In genomic region chr1:201468844-201469644, GRCh38 we compare ENCODE assay signal across 8 cellular contexts. TPM values are rescaled to one million over a fixed set of nuclear protein-coding genes. Genes with fewer than 3 reads are reported as not detected.
DNase-seq lines count a peak whose midpoint lies in the region; ATAC-seq and TF ChIP-seq lines count a peak whose summit lies in the region.

Gene PHLDA3, minus strand, starts transcription at chr1:201469188. Its CDS starts 402 bp downstream, at chr1:201468786.

- no peaks in the 10 kb centered on the region for H3K9me3 ChIP-seq in IMR-90 (ENCODE audit: control insufficient read depth, insufficient read depth, low read length)
- no peaks in the 10 kb centered on the region for H3K9me3 ChIP-seq in RWPE2 (ENCODE audit: severe bottlenecking)
- no peaks in the 10 kb centered on the region for H3K9me3 ChIP-seq in psoas muscle

- peak within 1 kb of the TSS; percentile 83 for H3K4me2 ChIP-seq in IMR-90 (ENCODE audit: low read depth, low read length)

- POLR2A ChIA-PET in IMR-90 (lab: Charles Lee; ENCODE audit: unreplicated experiment) = interaction anchor here (0.6 to 2.1 kb wide), 5 partner anchors 12 to 303 kb away, joined by 3 to 7 read pairs (median 5); partner anchors contain the start of gene CSRP1

- in situ Hi-C loops in IMR-90 (cut with MboI; ENCODE audit: low sequenced_read_pairs) = no loop called here
- in situ Hi-C loops in astrocyte of the spinal cord (cut with HindIII; ENCODE audit: low sequenced_read_pairs) = no loop called here

- H4K5ac ChIP-seq in IMR-90 (ENCODE audit: low read depth, low read length) = peak within 1 kb of the TSS; percentile 50

- H3K4me3 ChIP-seq in IMR-90 (ENCODE audit: insufficient read depth, low read depth, low read length) = peak within 1 kb of the TSS; percentile 89
- H3K4me3 ChIP-seq in RWPE2 (ENCODE audit: severe bottlenecking) = peak within 1 kb of the TSS; percentile 88
- H3K4me3 ChIP-seq in astrocyte of the spinal cord (ENCODE audit: low read depth, low read length) = peak within 1 kb of the TSS; percentile 74
- peak within 1 kb of the TSS; percentile 91 for H3K4me3 ChIP-seq in psoas muscle

- H3K27me3 ChIP-seq in IMR-90 (ENCODE audit: control insufficient read depth, insufficient read depth, low read length) (no peaks in the 10 kb centered on the region), RWPE2 (ENCODE audit: insufficient read depth, poor library complexity, severe bottlenecking) (no peaks in the 10 kb centered on the region), psoas muscle (ENCODE audit: insufficient read depth in 3 of 3, low read length in 2 of 3) (no peaks in the 10 kb centered on the region)

- H4K8ac ChIP-seq in IMR-90 (ENCODE audit: low read depth in 2 of 2, low read length in 2 of 2) = peak within 1 kb of the TSS; percentile 66 to 85

- peak; percentile 95 for TF ChIP-seq POLR2A in IMR-90 (IDR thresholded peaks at IDR 0.05; ENCODE audit: low read depth, low read length)

- H2BK120ac ChIP-seq in IMR-90 (ENCODE audit: low read depth, low read length) = peak within 1 kb of the TSS; percentile 53

- H4K20me1 ChIP-seq in IMR-90 (ENCODE audit: insufficient read depth, low read length) = peaks cover 40% of the 10 kb centered on the region

- H3K4me1 ChIP-seq in IMR-90 (ENCODE audit: control insufficient read depth, insufficient read depth, low read length) (peaks cover 14% of the 10 kb centered on the region), RWPE2 (ENCODE audit: insufficient read depth, poor library complexity, severe bottlenecking) (peaks cover 9% of the 10 kb centered on the region), psoas muscle (peaks cover 28% of the 10 kb centered on the region)

- peak within 1 kb of the TSS; percentile 89 for H2AK5ac ChIP-seq in IMR-90 (ENCODE audit: low read depth, low read length)

- TF ChIP-seq CTCF in IMR-90 (conservative IDR thresholded peaks at IDR 0.05; ENCODE audit: low read depth, low read length) = 0 out of 2 replicates have a peak, but pooled peaks have one; percentile 8
- TF ChIP-seq CTCF in RWPE2 (IDR thresholded peaks at IDR 0.05; ENCODE audit: poor library complexity, severe bottlenecking) = no peak
- TF ChIP-seq CTCF in astrocyte of the spinal cord (IDR thresholded peaks at IDR 0.05; ENCODE audit: low read depth, low read length) = no peak
- no peak for TF ChIP-seq CTCF in psoas muscle (IDR thresholded peaks at IDR 0.05)

- H3K27ac ChIP-seq in IMR-90 (ENCODE audit: insufficient read depth, low read length) (peak within 1 kb of the TSS; percentile 93), RWPE2 (ENCODE audit: poor library complexity, severe bottlenecking) (peak within 1 kb of the TSS; percentile 97), psoas muscle (peak within 1 kb of the TSS; percentile 88)

- ATAC-seq in GM21447 (IDR thresholded peaks at IDR 0.05; ENCODE audit: unreplicated experiment) (peak; percentile 80), IMR-90 (ENCODE audit: low read depth) (peak; percentile 89), RWPE2 (ENCODE audit: low read depth) (peak; percentile 78), psoas muscle (peak; percentile 86 to 88 (median 87))

- DNase-seq in DMS53 (lab: John Stamatoyannopoulos, UW) (peak; percentile 74), IMR-90 (peak; percentile 93), RWPE2 (ENCODE audit: low spot score) (peak; percentile 91), astrocyte of the spinal cord (ENCODE audit: low read depth, low spot score) (peak; percentile 96), hepatic stellate cell (ENCODE audit: low spot score) (peak; percentile 91), psoas muscle (peak; percentile 94), OCI-M1 (lab: John Stamatoyannopoulos, UW) (no peak)

- peak within 1 kb of the TSS; percentile 98 for H3K23ac ChIP-seq in IMR-90 (ENCODE audit: low read depth, low read length)

- H4K91ac ChIP-seq in IMR-90 (ENCODE audit: insufficient read depth, low read depth, low read length) = peak within 1 kb of the TSS; percentile 77

- peak within 1 kb of the TSS; percentile 94 for H3K14ac ChIP-seq in IMR-90 (replicated peaks; ENCODE audit: low read depth, low read length)

- H3K18ac ChIP-seq in IMR-90 (ENCODE audit: low read depth, low read length) = peak within 1 kb of the TSS; percentile 53

- peak within 1 kb of the TSS; percentile 36 for H2BK20ac ChIP-seq in IMR-90 (ENCODE audit: low read depth, low read length)

- peak within 1 kb of the TSS; percentile 91 for H3K9ac ChIP-seq in IMR-90 (ENCODE audit: low read depth, low read length)

- dilution Hi-C loops in IMR-90 (cut with HindIII; ENCODE audit: low sequenced_read_pairs, unreplicated experiment) = no loop called here

- peak within 1 kb of the TSS; percentile 84 for H3K56ac ChIP-seq in IMR-90 (ENCODE audit: extremely low read depth, insufficient read depth, low read length)

- peaks cover 9 to 46% of the 10 kb centered on the region in 2 experiments; a peak in 2 of 4 replicates for H3K79me1 ChIP-seq in IMR-90 (ENCODE audit: low read depth in 1 of 2, low read length in 2 of 2)

- H2AK9ac ChIP-seq in IMR-90 (replicated peaks; ENCODE audit: low read depth, low read length, poor library complexity) = peak within 1 kb of the TSS; percentile 100

- H2AFZ ChIP-seq in IMR-90 (replicated peaks; ENCODE audit: low read length, poor library complexity) = peak within 1 kb of the TSS; percentile 91

- 0% methylated on average over 45 of the region's 76 CpGs; no CpG with 5 or more reads in 1 of the 2 experiments for WGBS in IMR-90 (ENCODE audit: extremely low coverage in 2 of 2, insufficient read length in 1 of 2), 2 experiments
- WGBS in psoas muscle, 3 donors = 1 to 2% (median 2%) methylated on average over 32 to 76 of the region's 76 CpGs

- H2BK15ac ChIP-seq in IMR-90 (ENCODE audit: low read depth, low read length) = peak within 1 kb of the TSS; percentile 46; the same call in 2 of the 3 replicates

- peak within 1 kb of the TSS; percentile 80 for H3K4ac ChIP-seq in IMR-90 (ENCODE audit: low read depth, low read length)

- BruUV-seq in IMR-90 (replicated peaks; lab: Mats Ljungman, UMichigan) = no TSS peak

- CTCF ChIA-PET in IMR-90 (lab: Yijun Ruan, JAX) = interaction anchor here (0.9 to 2.0 kb wide), 6 partner anchors 11 to 44 kb away, joined by 3 to 13 read pairs (median 4); no protein-coding TSS in a partner anchor

- TF ChIP-seq RAD21 in IMR-90 (IDR thresholded peaks at IDR 0.05; ENCODE audit: low read length) = peak; percentile 14

- peaks cover 18% of the 10 kb centered on the region for H3K9me1 ChIP-seq in IMR-90 (ENCODE audit: insufficient read depth, low read length)

- peak within 1 kb of the TSS; percentile 96 for H2BK5ac ChIP-seq in IMR-90 (ENCODE audit: low read depth, low read length, poor library complexity, severe bottlenecking)

- H3K36me3 ChIP-seq in IMR-90 (ENCODE audit: control insufficient read depth, insufficient read depth, low read length) (peaks cover 24% of the 10 kb centered on the region), RWPE2 (ENCODE audit: low read depth) (peaks cover 34% of the 10 kb centered on the region), psoas muscle (ENCODE audit: insufficient read depth in 1 of 2, low read depth in 1 of 2) (peaks cover 0 to 22% of the 10 kb centered on the region in 2 donors)

- intact Hi-C loops in IMR-90 (cut with micrococcal nuclease) = loop anchor here (2.0 to 5.0 kb wide), 3 partner anchors 18 to 38 kb away; partner anchors contain the start of gene CSRP1
- intact Hi-C loops in psoas muscle (cut with DNase I) = no loop called here

TF ChIP-seq in IMR-90, 13 proteins besides CTCF, POLR2A, EP300 and RAD21:
- peak; percentile 99 for TF ChIP-seq MAZ (IDR thresholded peaks at IDR 0.05; ENCODE audit: borderline replicate concordance, low read depth, low read length)
- peak; percentile 76 for TF ChIP-seq CEBPB (IDR thresholded peaks at IDR 0.05; ENCODE audit: low read depth, low read length)
- no peak for TF ChIP-seq RFX5 (IDR thresholded peaks at IDR 0.05; ENCODE audit: low read depth, low read length)

RNA-seq across cellular contexts. Expression of gene PHLDA3, which starts in this region (rescaled TPM):
- total RNA-seq in IMR-90 (2012; rRNA removed) (41.6 and 44.2 TPM in 2 replicates), psoas muscle (100 to 1,000 TPM in 1 of 4 donors, 10 to 100 TPM in 3; 41.8 to 116 (median 78.9) TPM)
- polyA plus RNA-seq in IMR-90 (2012; rRNA removed) (102 and 122 TPM in 2 replicates), psoas muscle (10 to 100 TPM; 42.3 to 62.4 (median 55.1) TPM)
- 50.7 and 178 TPM in 2 replicates for polyA plus RNA-seq in IMR-90 (2012; cell fraction: cytosol; rRNA removed)
- polyA plus RNA-seq in IMR-90 (2012; cell fraction: nucleus; rRNA removed; ENCODE audit: low replicate concordance) = 49.6 and 125 TPM in 2 replicates
